Comparison of ENCODE assay signal across 17 cellular contexts in the genomic region with DNA sequence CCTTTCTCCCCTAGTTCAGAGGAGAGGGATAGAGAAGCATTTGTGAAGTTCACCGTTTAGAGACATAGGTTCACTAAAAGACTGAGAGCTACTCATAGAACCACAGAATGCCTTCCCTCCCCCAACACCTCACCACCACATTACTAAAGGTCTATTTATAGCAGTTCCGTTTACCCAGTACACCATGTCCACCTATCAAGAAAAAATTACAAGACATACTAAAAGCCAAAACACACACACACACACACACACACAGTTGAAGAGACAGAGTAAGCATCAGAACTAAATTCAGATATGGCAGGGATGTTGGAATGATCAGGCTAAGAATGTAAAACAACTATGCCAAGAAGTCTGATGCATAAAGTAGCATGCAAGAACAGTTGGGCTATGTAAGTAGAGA. TPM values are rescaled to one million over a fixed set of nuclear protein-coding genes. Genes with fewer than 3 reads are reported as not detected.
DNase-seq lines count a peak whose midpoint lies in the region; ATAC-seq, FAIRE-seq and TF ChIP-seq lines count a peak whose summit lies in the region.
"Had no signal": no experiment of that assay in that cellular context is flagged by ENCODE, and none has a peak within 500 bp of the region (broad histone marks: within the 10 kb centered on the region; RNA-seq: fewer than 3 reads in every experiment).

No MANE protein-coding gene starts in this region.

- DNase-seq in Right ventricle myocardium superior = no peak
- DNase-seq in cardiac septum (ENCODE audit: low spot score) = no peak
- DNase-seq in GM12878 (ENCODE audit: low read depth, low spot score) = no peak
- DNase-seq in left lung = no peak
- no peak for DNase-seq in tibial artery
- DNase-seq in ecto neural progenitor cell (ENCODE audit: low spot score) = no peak
- DNase-seq in stimulated activated CD4-positive, alpha-beta T cell treated with anti-CD3 and anti-CD28 coated beads, Interleukin-4, amount 100 ng/mL, for 24 hours = no peak
- DNase-seq in NCI-H1048 (lab: John Stamatoyannopoulos, UW) = no peak
- DNase-seq: activated T-cell treated with anti-CD3 and anti-CD28 coated beads, Interleukin-2, amount 50 U/mL, for 24 hours; Calu3; effector memory CD4-positive, alpha-beta T cell; NCI-H1436 treated with DMSO at 0.1 percent for 48 hours; NCI-H510A treated with DMSO at 0.1 percent for 48 hours; stimulated activated CD4-positive, alpha-beta T cell treated with anti-CD3 and anti-CD28 coated beads, Interleukin-12 subunit alpha, Interleukin-12 subunit beta, amount 100 ng/mL, for 4 hours; T-helper 1 cell had no signal

- H3K36me3 ChIP-seq in GM12878 (ENCODE audit: control insufficient read depth in 2 of 2, insufficient read depth in 2 of 2, low read length in 1 of 2) = no peaks in the 10 kb centered on the region
- H3K36me3 ChIP-seq in left lung = no peaks in the 10 kb centered on the region
- no peaks in the 10 kb centered on the region for H3K36me3 ChIP-seq in tibial artery

- intact Hi-C loops in Right ventricle myocardium superior (cut with DNase I) (no loop called here), cardiac septum (cut with DNase I) (no loop called here), GM12878 (cut with micrococcal nuclease; ENCODE audit: unreplicated experiment) (no loop called here), left lung (cut with DNase I) (no loop called here), tibial artery (cut with DNase I; ENCODE audit: low total_unique reads) (no loop called here)

- no peak overlapping the region for H2AFZ ChIP-seq in GM12878 (ENCODE audit: control insufficient read depth, low read depth, low read length)

- CTCF ChIA-PET in GM12878 (lab: Yijun Ruan, JAX) = interaction anchor here (0.6 kb wide), 1 partner anchor 1058 kb away, joined by 3 read pairs; no protein-coding TSS in a partner anchor

- H3K79me2 ChIP-seq in GM12878 (ENCODE audit: control insufficient read depth, insufficient read depth, low read length) = no peaks in the 10 kb centered on the region

- TF ChIP-seq POLR2A in GM12878 (IDR thresholded peaks at IDR 0.05; ENCODE audit: low read depth, low read length) = no peak

- TF ChIP-seq RAD21 in GM12878 (IDR thresholded peaks at IDR 0.05; ENCODE audit: insufficient read depth, low read depth, low read length) = no peak

- BruUV-seq in GM12878 (replicated peaks; lab: Mats Ljungman, UMichigan) = no TSS peak

- SMC1A ChIA-PET in GM12878 (lab: Charles Lee; ENCODE audit: uncharacterized antibody, unreplicated experiment) = no interaction called here

- H3K4me3 ChIP-seq in GM12878 = no peak overlapping the region
- no peak overlapping the region for H3K4me3 ChIP-seq in left lung
- no peak overlapping the region for H3K4me3 ChIP-seq in tibial artery

- in situ Hi-C loops in GM12878 (cut with MboI) = no loop called here

- ATAC-seq in Right ventricle myocardium superior (ENCODE audit: poor library complexity) (peak; percentile 18), GM12878 (peak; percentile 33; the same call in 1 of the 3 replicates), left lung (peak; percentile 84)
- ATAC-seq: Panc1 had no signal

- H4K20me1 ChIP-seq in GM12878 (ENCODE audit: control insufficient read depth, insufficient read depth) = no peaks in the 10 kb centered on the region

- H3K9ac ChIP-seq in GM12878 (ENCODE audit: control insufficient read depth, insufficient read depth, low read length) = no peak overlapping the region

- no peak for TF ChIP-seq EP300 in GM12878 (IDR thresholded peaks at IDR 0.05; ENCODE audit: borderline replicate concordance in 1 of 2, control insufficient read depth in 1 of 2, low read depth in 2 of 2, low read length in 2 of 2)

- H3K4me1 ChIP-seq in GM12878 (ENCODE audit: control insufficient read depth, insufficient read depth, low read length) (no peaks in the 10 kb centered on the region; the same call in 1 of the 2 replicates), left lung (no peaks in the 10 kb centered on the region), tibial artery (peaks cover 0 to 67% (median 13%) of the 10 kb centered on the region in 4 donors)

- TF ChIP-seq CTCF in GM12878 (IDR thresholded peaks at IDR 0.05 in 2 of 3, conservative IDR thresholded peaks at IDR 0.05 in 1 of 3; ENCODE audit: control insufficient read depth in 2 of 3, extremely low read depth in 1 of 3, insufficient read depth in 1 of 3, low read depth in 3 of 3, low read length in 3 of 3) (no peak), left lung (IDR thresholded peaks at IDR 0.05) (no peak), tibial artery (IDR thresholded peaks at IDR 0.05) (no peak)

- FAIRE-seq in GM12878 (lab: Jason Lieb, UNC) = no peak
- FAIRE-seq: HTR-8/SVneo had no signal

- RAD21 ChIA-PET in GM12878 (lab: Charles Lee; ENCODE audit: unreplicated experiment) = no interaction called here

- POLR2A ChIA-PET in GM12878 (lab: Charles Lee) = interaction anchor here (0.7 kb wide), 1 partner anchor 108 kb away, joined by 3 read pairs; no protein-coding TSS in a partner anchor

- H3K4me2 ChIP-seq in GM12878 (ENCODE audit: control insufficient read depth, insufficient read depth) = no peak overlapping the region

- H3K9me3 ChIP-seq in GM12878 (replicated peaks; ENCODE audit: control insufficient read depth, insufficient read depth, low read length) (no peaks in the 10 kb centered on the region; the same call in 2 of the 3 replicates), left lung (no peaks in the 10 kb centered on the region), tibial artery (no peaks in the 10 kb centered on the region)

- 0% methylated on average over 2 of the region's 2 CpGs for WGBS in GM12878 (ENCODE audit: insufficient coverage, insufficient replicate concordance, low lambda C conversion rate, missing lambda C conversion rate)

- no peaks in the 10 kb centered on the region for H3K27me3 ChIP-seq in GM12878 (replicated peaks in 1 of 2; ENCODE audit: control insufficient read depth in 2 of 2, insufficient read depth in 2 of 2, low read length in 1 of 2)
- H3K27me3 ChIP-seq in left lung = no peaks in the 10 kb centered on the region
- no peaks in the 10 kb centered on the region for H3K27me3 ChIP-seq in tibial artery

- no peak overlapping the region for H3K27ac ChIP-seq in GM12878 (ENCODE audit: control insufficient read depth, insufficient read depth)
- H3K27ac ChIP-seq in left lung = no peak overlapping the region
- H3K27ac ChIP-seq in tibial artery = peak overlapping the region; percentile 79 to 83

TF ChIP-seq in GM12878, 131 proteins besides CTCF, POLR2A, EP300 and RAD21 (continues in another document):
- TF ChIP-seq ATF2 (IDR thresholded peaks at IDR 0.05; ENCODE audit: low read length) (0 out of 2 replicates have a peak, but pooled peaks have one; percentile 17), HDAC6 (IDR thresholded peaks at IDR 0.05; ENCODE audit: unreplicated experiment) (no peak), FOXK2 (IDR thresholded peaks at IDR 0.05) (no peak)
- TF ChIP-seq, protein P1, sequence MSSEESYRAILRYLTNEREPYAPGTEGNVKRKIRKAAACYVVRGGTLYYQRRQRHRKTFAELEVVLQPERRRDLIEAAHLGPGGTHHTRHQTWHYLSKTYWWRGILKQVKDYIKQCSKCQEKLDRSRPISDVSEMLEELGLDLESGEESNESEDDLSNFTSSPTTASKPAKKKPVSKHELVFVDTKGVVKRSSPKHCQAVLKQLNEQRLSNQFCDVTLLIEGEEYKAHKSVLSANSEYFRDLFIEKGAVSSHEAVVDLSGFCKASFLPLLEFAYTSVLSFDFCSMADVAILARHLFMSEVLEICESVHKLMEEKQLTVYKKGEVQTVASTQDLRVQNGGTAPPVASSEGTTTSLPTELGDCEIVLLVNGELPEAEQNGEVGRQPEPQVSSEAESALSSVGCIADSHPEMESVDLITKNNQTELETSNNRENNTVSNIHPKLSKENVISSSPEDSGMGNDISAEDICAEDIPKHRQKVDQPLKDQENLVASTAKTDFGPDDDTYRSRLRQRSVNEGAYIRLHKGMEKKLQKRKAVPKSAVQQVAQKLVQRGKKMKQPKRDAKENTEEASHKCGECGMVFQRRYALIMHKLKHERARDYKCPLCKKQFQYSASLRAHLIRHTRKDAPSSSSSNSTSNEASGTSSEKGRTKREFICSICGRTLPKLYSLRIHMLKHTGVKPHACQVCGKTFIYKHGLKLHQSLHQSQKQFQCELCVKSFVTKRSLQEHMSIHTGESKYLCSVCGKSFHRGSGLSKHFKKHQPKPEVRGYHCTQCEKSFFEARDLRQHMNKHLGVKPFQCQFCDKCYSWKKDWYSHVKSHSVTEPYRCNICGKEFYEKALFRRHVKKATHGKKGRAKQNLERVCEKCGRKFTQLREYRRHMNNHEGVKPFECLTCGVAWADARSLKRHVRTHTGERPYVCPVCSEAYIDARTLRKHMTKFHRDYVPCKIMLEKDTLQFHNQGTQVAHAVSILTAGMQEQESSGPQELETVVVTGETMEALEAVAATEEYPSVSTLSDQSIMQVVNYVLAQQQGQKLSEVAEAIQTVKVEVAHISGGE (CRISPR knock-in tag; IDR thresholded peaks at IDR 0.05) = no peak

RNA-seq across cellular contexts. Expression of gene SLC22A3, which starts 52.2 kb away (rescaled TPM):
- total RNA-seq in Right ventricle myocardium superior (1.2 TPM), cardiac septum (0.54 TPM), GM12878 (2014; rRNA removed) (not detected in 2 replicates), GM12878 (2014; rRNA removed; fragmentation: Illumina TruSeq; extraction: Trizol) (not detected in 2 replicates), GM12878 (2021) (0.05 and 0.15 TPM in 2 replicates), left lung (10 to 100 TPM; 25.9 to 35.4 TPM)
- total RNA-seq in GM12878 (2013; cell fraction: nucleolus; rRNA removed) = not detected in 2 replicates
- not detected for polyA plus RNA-seq in GM12878 (2011; ENCODE audit: low read depth)
- polyA plus RNA-seq in GM12878 (2011; rRNA removed) (0.07 and 0.20 TPM in 2 replicates), GM12878 (2014; fragmentation: Illumina TruSeq; extraction: Trizol) (not detected in 2 replicates), GM12878 (2014; fragmentation: Nextera tagmentation; extraction: Ambion mirVana) (not detected), GM12878 (2014; rRNA removed) (not detected in 2 replicates), GM12878 (2016; fragmentation: Nextera tagmentation; extraction: Ambion mirVana) (not detected)
- 0.05 and 0.06 TPM in 2 replicates for polyA plus RNA-seq in GM12878 (2011; cell fraction: cytosol; rRNA removed)
- 0.12 and 0.16 TPM in 2 replicates for polyA plus RNA-seq in GM12878 (2011; cell fraction: nucleus; rRNA removed)
- polyA plus RNA-seq in GM12878 (2012) = not detected in 2 replicates
- 0.05 and 0.15 TPM in 2 replicates for polyA minus RNA-seq in GM12878 (2011; rRNA and poly(A)+ RNA removed)
- polyA minus RNA-seq in GM12878 (2011; cell fraction: cytosol; rRNA and poly(A)+ RNA removed) = not detected in 2 replicates
- 0.10 TPM in 1 of 2 replicates, not detected in the other for polyA minus RNA-seq in GM12878 (2011; cell fraction: nucleus; rRNA and poly(A)+ RNA removed)

Comparison
In these comparisons a context has a peak if more than half of its experiments do, and no peak if none do; other contexts are left out.
1. ATAC-seq: peak in every context shown above with its lines; median percentile 84 in left lung; 33 in GM12878; 18 in Right ventricle myocardium superior.
2. H3K27ac ChIP-seq: peak in tibial artery (2 of 2); none in GM12878 (single experiment) and left lung (0 of 2).
3. RNA of gene SLC22A3, which starts 52.2 kb away (total RNA-seq): 25.9 to 35.4 TPM in left lung; 1.2 TPM in Right ventricle myocardium superior (single experiment), 0.54 TPM in cardiac septum (single experiment) and 0.05 to 0.15 TPM in GM12878; every median in the first group is over 10 times any median in the second.